Comparison of ENCODE assay signal across 13 cellular contexts in genomic region chr1:6969106-6969505, GRCh38.
DNase-seq lines count a peak whose midpoint lies in the region; ATAC-seq and TF ChIP-seq lines count a peak whose summit lies in the region.
"Had no signal": no experiment of that assay in that cellular context is flagged by ENCODE, and none has a peak within 500 bp of the region (broad histone marks: within the 10 kb centered on the region; RNA-seq: fewer than 3 reads in every experiment).

No MANE protein-coding gene starts in this region.

- peaks cover 54% of the 10 kb centered on the region for H3K27me3 Mint-ChIP-seq in activated T-cell treated with anti-CD3 and anti-CD28 coated beads, Interleukin-2, amount 50 U/mL, for 24 hours

- no peaks in the 10 kb centered on the region for H4K20me1 ChIP-seq in Loucy (ENCODE audit: insufficient read depth, low read length, poor library complexity, severe bottlenecking)

- H3K9me2 ChIP-seq in Loucy (replicated peaks; ENCODE audit: low read depth, low read length), result no peaks in the 10 kb centered on the region

- H3F3A ChIP-seq in Loucy (ENCODE audit: low read depth), result peaks cover 7% of the 10 kb centered on the region

- no peaks in the 10 kb centered on the region for H3K36me3 Mint-ChIP-seq in activated T-cell treated with anti-CD3 and anti-CD28 coated beads, Interleukin-2, amount 50 U/mL, for 24 hours (ENCODE audit: low read depth)

- peak overlapping the region; percentile 96 for H3K4me2 ChIP-seq in Loucy (ENCODE audit: low read depth, low read length, poor library complexity, severe bottlenecking)
- H3K4me2 ChIP-seq: hepatocyte had no signal

- intact Hi-C loops in right cardiac atrium (cut with DNase I), result no loop called here

- no peaks in the 10 kb centered on the region for H3K27me3 ChIP-seq in Loucy (ENCODE audit: insufficient read depth, low read length, poor library complexity, severe bottlenecking)
- no peaks in the 10 kb centered on the region for H3K27me3 ChIP-seq in right cardiac atrium (ENCODE audit: control insufficient read depth, insufficient read depth)

- H3K4me3 ChIP-seq in Loucy (ENCODE audit: low read length, poor library complexity, severe bottlenecking), result peak overlapping the region; percentile 69
- H3K4me3 ChIP-seq in right cardiac atrium (ENCODE audit: low read length), result no peak overlapping the region
- H3K4me3 ChIP-seq: hepatocyte, lung had no signal

- no peaks in the 10 kb centered on the region for H3K9me3 Mint-ChIP-seq in activated T-cell treated with anti-CD3 and anti-CD28 coated beads, Interleukin-2, amount 50 U/mL, for 24 hours

- 76% methylated on average over 13 of the region's 13 CpGs for WGBS in right cardiac atrium

- H3K9me3 ChIP-seq in Loucy (ENCODE audit: insufficient read depth, low read depth, low read length) (no peaks in the 10 kb centered on the region), right cardiac atrium (ENCODE audit: control insufficient read depth, low read length) (no peaks in the 10 kb centered on the region)

- no peaks in the 10 kb centered on the region for H3K36me3 ChIP-seq in Loucy (ENCODE audit: insufficient read depth, low read length)

- no peak overlapping the region for H3K27ac ChIP-seq in right cardiac atrium (ENCODE audit: low read length)
- H3K27ac ChIP-seq: hepatocyte had no signal

- TF ChIP-seq CTCF in Loucy (conservative IDR thresholded peaks at IDR 0.05; ENCODE audit: low read length), result no peak

- H3K4me3 Mint-ChIP-seq in activated T-cell treated with anti-CD3 and anti-CD28 coated beads, Interleukin-2, amount 50 U/mL, for 24 hours, result no peak overlapping the region

- no peaks in the 10 kb centered on the region for H3K79me2 ChIP-seq in Loucy (ENCODE audit: insufficient read depth, low read length)
- H3K79me2 ChIP-seq: hepatocyte had no signal

- H3K4me1 ChIP-seq in Loucy (ENCODE audit: insufficient read depth, low read length, poor library complexity, severe bottlenecking) (peaks cover 37% of the 10 kb centered on the region), right cardiac atrium (ENCODE audit: control insufficient read depth, insufficient read depth, low read length) (no peaks in the 10 kb centered on the region)

- DNase-seq in activated T-cell treated with anti-CD3 and anti-CD28 coated beads, Interleukin-2, amount 50 U/mL, for 48 hours, result peak; percentile 46 to 57
- no peak for DNase-seq in activated T-cell treated with anti-CD3 and anti-CD28 coated beads, Interleukin-2, amount 50 U/mL, for 24 hours
- DNase-seq in astrocyte of the hippocampus (ENCODE audit: low read depth, low spot score) (peak; percentile 57), right cardiac atrium (no peak), HUDEP-2 (lab: John Stamatoyannopoulos, UW; ENCODE audit: unreplicated experiment in 76 of 76) (no peak), SKM-1 (lab: John Stamatoyannopoulos, UW; ENCODE audit: unreplicated experiment) (no peak)
- DNase-seq in stimulated activated CD8-positive, alpha-beta memory T cell treated with anti-CD3 and anti-CD28 coated beads, Interleukin-4, amount 100 ng/mL, for 24 hours (ENCODE audit: low read depth), result peak; percentile 3
- DNase-seq: NCI-H1930, nucleus accumbens, Right ventricle myocardium superior had no signal

- no peak overlapping the region for H3K27ac Mint-ChIP-seq in activated T-cell treated with anti-CD3 and anti-CD28 coated beads, Interleukin-2, amount 50 U/mL, for 24 hours

- no peak overlapping the region for H3K9ac ChIP-seq in Loucy (ENCODE audit: low read depth, low read length, poor library complexity, severe bottlenecking)

- H2AFZ ChIP-seq in Loucy (ENCODE audit: low read length), result no peak overlapping the region
- H2AFZ ChIP-seq: hepatocyte had no signal

- no peak for ATAC-seq in right cardiac atrium

- peaks cover 25% of the 10 kb centered on the region for H3K4me1 Mint-ChIP-seq in activated T-cell treated with anti-CD3 and anti-CD28 coated beads, Interleukin-2, amount 50 U/mL, for 24 hours (ENCODE audit: low read depth)

Comparison
In these comparisons a context has a peak if more than half of its experiments do, and no peak if none do; other contexts are left out.
1. DNase-seq: peak in activated T-cell treated with anti-CD3 and anti-CD28 coated beads, Interleukin-2, amount 50 U/mL, for 48 hours (2 of 2), astrocyte of the hippocampus (single experiment) and stimulated activated CD8-positive, alpha-beta memory T cell treated with anti-CD3 and anti-CD28 coated beads, Interleukin-4, amount 100 ng/mL, for 24 hours (single experiment); none in activated T-cell treated with anti-CD3 and anti-CD28 coated beads, Interleukin-2, amount 50 U/mL, for 24 hours (single experiment), right cardiac atrium (0 of 3), HUDEP-2 (0 of 76) and SKM-1 (single experiment).